8 cellular contexts compared by ENCODE assay signal in genomic region chr19:45370410-45371204, GRCh38. TPM values are rescaled to one million over a fixed set of nuclear protein-coding genes. Genes with fewer than 3 reads are reported as not detected.
A peak's percentile ranks its signal among the peaks of the same experiment; 100 is the strongest.
DNase-seq lines count a peak whose midpoint lies in the region; ATAC-seq and TF ChIP-seq lines count a peak whose summit lies in the region.

ERCC2 (minus strand) TSS chr19:45370573; CDS start chr19:45370540, 33 bp downstream.

- peak; percentile 70 for TF ChIP-seq POLR2A in erythroblast (IDR thresholded peaks at IDR 0.05; ENCODE audit: low read length)

- intact Hi-C loops in PC-9 (cut with micrococcal nuclease; ENCODE audit: unreplicated experiment) = loop anchor here (1.0 kb wide), 1 partner anchor 35 kb away; the partner anchor contains the start of gene PPP1R13L

- DNase-seq in DMS114 treated with DMSO at 0.1 percent for 48 hours (lab: John Stamatoyannopoulos, UW; ENCODE audit: unreplicated experiment) = peak; percentile 86
- peak; percentile 98 for DNase-seq in Jurkat, Clone E6-1 (ENCODE audit: low read depth, low spot score)
- DNase-seq in PC-9 = peak; percentile 96 to 99
- DNase-seq in activated T-cell treated with anti-CD3 and anti-CD28 coated beads, Interleukin-2, amount 50 U/mL, for 1 hour = peak; percentile 100
- peak; percentile 99 for DNase-seq in erythroblast (lab: John Stamatoyannopoulos, UW)
- peak; percentile 100 for DNase-seq in stimulated activated CD8-positive, alpha-beta memory T cell treated with anti-CD3 and anti-CD28 coated beads, Interleukin-4, amount 100 ng/mL, for 48 hours

- H3F3A ChIP-seq in PC-9 (ENCODE audit: insufficient read depth, low read depth) = peaks cover 6% of the 10 kb centered on the region

- no peaks in the 10 kb centered on the region for H4K20me1 ChIP-seq in PC-9 (ENCODE audit: insufficient read depth)

- peak within 1 kb of the TSS; percentile 94 for H2AFZ ChIP-seq in PC-9

- H3K9me2 ChIP-seq in PC-9 (ENCODE audit: insufficient read depth) = no peaks in the 10 kb centered on the region

- no peak for TF ChIP-seq CTCF in PC-9 (conservative IDR thresholded peaks at IDR 0.05)

- peaks cover 12% of the 10 kb centered on the region; the same call in 1 of the 2 replicates for H3K79me2 ChIP-seq in PC-9 (ENCODE audit: low read depth)

- peaks cover 11% of the 10 kb centered on the region; the same call in 1 of the 2 replicates for H3K4me1 ChIP-seq in PC-9 (replicated peaks; ENCODE audit: insufficient read depth)
- H3K4me1 ChIP-seq in mucosa of rectum (ENCODE audit: control insufficient read depth in 2 of 2, insufficient read depth in 2 of 2, low read length in 2 of 2) = peaks cover 0 to 2% of the 10 kb centered on the region in 2 donors

- ATAC-seq in GM21576 (IDR thresholded peaks at IDR 0.05; ENCODE audit: unreplicated experiment) = peak; percentile 90

- H3K36me3 ChIP-seq in PC-9 (ENCODE audit: low read depth) (no peaks in the 10 kb centered on the region), mucosa of rectum (ENCODE audit: control insufficient read depth in 2 of 2, insufficient read depth in 2 of 2, low read length in 2 of 2) (no peaks in the 10 kb centered on the region)

- H3K9ac ChIP-seq in mucosa of rectum (ENCODE audit: low read depth in 1 of 2, low read length in 2 of 2) = peak within 1 kb of the TSS; percentile 56 to 69

- H3K27ac ChIP-seq in PC-9 (peak within 1 kb of the TSS; percentile 53), mucosa of rectum (ENCODE audit: low read depth in 2 of 2, low read length in 2 of 2) (peak within 1 kb of the TSS; percentile 67 to 77)

- peak within 1 kb of the TSS; percentile 77 for H3K4me3 ChIP-seq in Jurkat, Clone E6-1 (ENCODE audit: low read length)
- H3K4me3 ChIP-seq in PC-9 (peak within 1 kb of the TSS; percentile 71), mucosa of rectum (ENCODE audit: low read length in 2 of 2) (peak within 1 kb of the TSS; percentile 73 to 83)

- H3K27me3 ChIP-seq in PC-9 (ENCODE audit: insufficient read depth, low read depth) = no peaks in the 10 kb centered on the region
- H3K27me3 ChIP-seq in mucosa of rectum (ENCODE audit: control insufficient read depth in 2 of 2, insufficient read depth in 2 of 2, low read length in 2 of 2) = no peaks in the 10 kb centered on the region

- H3K9me3 ChIP-seq in PC-9 (ENCODE audit: insufficient read depth, low read depth) (no peaks in the 10 kb centered on the region), mucosa of rectum (ENCODE audit: control insufficient read depth in 2 of 2, low read length in 2 of 2) (no peaks in the 10 kb centered on the region)

- CTCF ChIA-PET in PC-9 (lab: Charles Lee) = interaction anchor here (0.6 kb wide), 1 partner anchor 467 kb away, joined by 3 read pairs; no protein-coding TSS in a partner anchor

- BruUV-seq in PC-9 (replicated peaks; lab: Mats Ljungman, UMichigan) = TSS peak; percentile 98

- H3K4me2 ChIP-seq in PC-9 = peak within 1 kb of the TSS; percentile 98

- POLR2A ChIA-PET in PC-9 (lab: Charles Lee; ENCODE audit: unreplicated experiment) = interaction anchor here (0.6 to 0.7 kb wide), 4 partner anchors 20 to 97 kb away, joined by 5 to 8 read pairs (median 6); partner anchors contain the start of gene PPP1R13L

RNA-seq across cellular contexts. Expression of gene ERCC2, which starts in this region (rescaled TPM):
- polyA plus RNA-seq in Jurkat, Clone E6-1 (2012; ENCODE audit: insufficient read depth, insufficient read length) = 39.4 TPM
- total RNA-seq in PC-9 (2021) = 26.1 and 33.1 TPM in 2 replicates

Comparison
In these comparisons a context has a peak if more than half of its experiments do, and no peak if none do; other contexts are left out.
1. Peak in every context shown above with its lines: DNase-seq, ATAC-seq, H3K4me3 ChIP-seq and H3K27ac ChIP-seq.